ENCODE assay signal across 17 cellular contexts in genomic region chr4:1090465-1091440, GRCh38.
"Had no signal": no experiment of that assay in that cellular context is flagged by ENCODE, and none has a peak within 500 bp of the region (broad histone marks: within the 10 kb centered on the region; RNA-seq: fewer than 3 reads in every experiment).

No MANE protein-coding gene starts in this region.

- H3K9me3 ChIP-seq: gastrocnemius medialis, ovary, testis had no signal

- H2AFZ ChIP-seq: neural progenitor cell had no signal

- H3K9ac ChIP-seq: neural progenitor cell had no signal

- H3K4me1 Mint-ChIP-seq: activated CD4-positive, alpha-beta T cell treated with anti-CD3 and anti-CD28 coated beads, Interleukin-2, amount 10 ng/mL, durations not matched to agents 7 days and 5 days; neural progenitor cell had no signal

- DNase-seq: activated CD4-positive, alpha-beta T cell treated with anti-CD3 and anti-CD28 coated beads, Interleukin-2, amount 10 ng/mL, durations not matched to agents 7 days and 5 days; activated CD4-positive, CD25-positive, alpha-beta regulatory T cell; activated gamma-delta T cell treated with Interleukin-2 at 50 U/mL for 16 hours; activated T-cell treated with anti-CD3 and anti-CD28 coated beads, Interleukin-2, amount 50 U/mL, for 72 hours; aorta; cerebellar nuclear complex; dermis blood vessel endothelial cell; effector memory CD8-positive, alpha-beta T cell; gastrocnemius medialis; mammary epithelial cell; naive B cell; ovary; testis had no signal

- H3K4me2 ChIP-seq: neural progenitor cell had no signal

- H3K36me3 ChIP-seq: gastrocnemius medialis, neural progenitor cell, ovary had no signal

- H3K27me3 ChIP-seq: neural progenitor cell, ovary, testis had no signal

- H3K27ac Mint-ChIP-seq: activated CD4-positive, alpha-beta T cell treated with anti-CD3 and anti-CD28 coated beads, Interleukin-2, amount 10 ng/mL, durations not matched to agents 7 days and 5 days; activated T-cell treated with anti-CD3 and anti-CD28 coated beads, Interleukin-2, amount 50 U/mL, for 72 hours; naive B cell; neural progenitor cell; stimulated activated naive CD8-positive, alpha-beta T cell treated with anti-CD3 and anti-CD28 coated beads, Interleukin-15, Interleukin-2, amounts not matched to agents 100 ng/mL and 50 ng/mL, for 24 hours had no signal

- H3K27me3 Mint-ChIP-seq: activated CD4-positive, alpha-beta T cell treated with anti-CD3 and anti-CD28 coated beads, Interleukin-2, amount 10 ng/mL, durations not matched to agents 7 days and 5 days had no signal

- ATAC-seq: effector memory CD8-positive, alpha-beta T cell; gastrocnemius medialis; left colon had no signal

- H3K4me3 Mint-ChIP-seq: activated CD4-positive, alpha-beta T cell treated with anti-CD3 and anti-CD28 coated beads, Interleukin-2, amount 10 ng/mL, durations not matched to agents 7 days and 5 days; activated T-cell treated with anti-CD3 and anti-CD28 coated beads, Interleukin-2, amount 50 U/mL, for 72 hours; effector memory CD8-positive, alpha-beta T cell; naive B cell; neural progenitor cell; stimulated activated naive CD8-positive, alpha-beta T cell treated with anti-CD3 and anti-CD28 coated beads, Interleukin-15, Interleukin-2, amounts not matched to agents 100 ng/mL and 50 ng/mL, for 24 hours had no signal

- H3K4me3 ChIP-seq: gastrocnemius medialis, neural progenitor cell, ovary, testis had no signal

- H3K4me1 ChIP-seq: gastrocnemius medialis, neural progenitor cell, testis had no signal

- H3K27ac ChIP-seq: epithelial cell of prostate, gastrocnemius medialis, neural progenitor cell, ovary, testis had no signal
